1 cellular context compared by ENCODE assay signal in genomic region chr9:134871941-134872340, GRCh38.
TF ChIP-seq lines count a peak whose summit lies in the region.

No MANE protein-coding gene starts in this region.

TF ChIP-seq in endothelial cell of umbilical vein, 7 proteins besides CTCF, POLR2A, EP300 and RAD21:
- TF ChIP-seq GATA2 (IDR thresholded peaks at IDR 0.05; ENCODE audit: insufficient read depth, insufficient read length, low read depth, low read length) (no peak), JUN (IDR thresholded peaks at IDR 0.05; ENCODE audit: borderline replicate concordance, insufficient read depth, insufficient read length, low read depth) (no peak), POLR2AphosphoS5 (IDR thresholded peaks at IDR 0.05; ENCODE audit: insufficient read depth, low read depth, low read length) (no peak), EZH2 (IDR thresholded peaks at IDR 0.05; ENCODE audit: borderline replicate concordance, low read depth, low read length, severe bottlenecking) (no peak), MYC (IDR thresholded peaks at IDR 0.05; ENCODE audit: low read depth, low read length) (no peak)
